In the genomic region with DNA sequence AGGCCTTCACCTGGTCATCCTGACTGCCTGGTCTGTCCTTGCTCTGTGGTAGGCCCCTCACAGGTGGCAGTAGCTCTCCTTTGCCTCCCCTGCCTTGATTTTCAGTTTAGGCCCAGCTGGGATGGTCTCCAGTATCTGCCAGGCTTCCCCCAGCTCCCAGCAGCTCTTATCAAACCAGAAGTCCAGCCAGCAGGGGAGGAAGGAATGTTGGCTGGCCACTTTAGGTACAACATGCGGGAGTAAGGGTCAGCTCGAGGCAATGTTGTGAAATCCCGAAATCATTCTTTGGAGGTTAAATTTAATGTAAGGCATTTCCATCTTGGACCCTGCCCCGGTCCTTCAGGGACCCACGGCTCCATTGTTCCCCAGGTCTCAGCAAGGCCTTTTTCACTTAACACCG, we compare ENCODE assay signal across 21 cellular contexts. TPM values are rescaled to one million over a fixed set of nuclear protein-coding genes. Genes with fewer than 3 reads are reported as not detected.
A peak's percentile ranks its signal among the peaks of the same experiment; 100 is the strongest.
DNase-seq lines count a peak whose midpoint lies in the region; ATAC-seq and TF ChIP-seq lines count a peak whose summit lies in the region.
"Had no signal": no experiment of that assay in that cellular context is flagged by ENCODE, and none has a peak within 500 bp of the region (broad histone marks: within the 10 kb centered on the region; RNA-seq: fewer than 3 reads in every experiment).

No MANE protein-coding gene starts in this region.

- no peak overlapping the region for H3K27ac ChIP-seq in liver (ENCODE audit: low read depth in 1 of 2, low read length in 2 of 2)
- no peak overlapping the region for H3K27ac ChIP-seq in spleen
- H3K27ac ChIP-seq: A549 had no signal

- H3K36me3 ChIP-seq in liver (ENCODE audit: control insufficient read depth in 4 of 4, insufficient read depth in 3 of 4, low read depth in 1 of 4, low read length in 3 of 4) (no peaks in the 10 kb centered on the region), spleen (no peaks in the 10 kb centered on the region), MG63 (no peaks in the 10 kb centered on the region)

- 53% methylated on average over 6 of the region's 6 CpGs for WGBS in liver
- 89 to 97% (median 92%) methylated on average over 6 of the region's 6 CpGs for WGBS in spleen, 5 donors

- ATAC-seq in HG03159 (IDR thresholded peaks at IDR 0.05; ENCODE audit: unreplicated experiment), result no peak
- ATAC-seq: A549, GM12878, GM23338, HCT116 had no signal

- no peak overlapping the region for H3K9ac ChIP-seq in liver (ENCODE audit: low read depth in 1 of 2, low read length in 2 of 2)

- H3K4me3 Mint-ChIP-seq in activated T-helper 1 cell treated with anti-CD3 and anti-CD28 coated beads, Interleukin-12 subunit alpha, Interleukin-12 subunit beta, Interleukin-2, Interleukin-4 antibody, amounts not matched to agents 30 ng/mL and 10 ng/mL and 1 ng/mL, durations not matched to agents 14 hours and 24 hours and 36 hours, result no peak overlapping the region
- H3K4me3 Mint-ChIP-seq: CD4-positive, alpha-beta memory T cell; GM23338; H9 had no signal

- H3K27me3 Mint-ChIP-seq in activated T-helper 1 cell treated with anti-CD3 and anti-CD28 coated beads, Interleukin-12 subunit alpha, Interleukin-12 subunit beta, Interleukin-2, Interleukin-4 antibody, amounts not matched to agents 30 ng/mL and 10 ng/mL and 1 ng/mL, durations not matched to agents 14 hours and 24 hours and 36 hours (ENCODE audit: insufficient read depth), result peaks cover 10% of the 10 kb centered on the region

- no peaks in the 10 kb centered on the region for H3K36me3 Mint-ChIP-seq in activated T-helper 1 cell treated with anti-CD3 and anti-CD28 coated beads, Interleukin-12 subunit alpha, Interleukin-12 subunit beta, Interleukin-2, Interleukin-4 antibody, amounts not matched to agents 30 ng/mL and 10 ng/mL and 1 ng/mL, durations not matched to agents 14 hours and 24 hours and 36 hours (ENCODE audit: low read depth)
- H3K36me3 Mint-ChIP-seq: CD4-positive, alpha-beta memory T cell had no signal

- no peak overlapping the region for H3K27ac Mint-ChIP-seq in activated T-helper 1 cell treated with anti-CD3 and anti-CD28 coated beads, Interleukin-12 subunit alpha, Interleukin-12 subunit beta, Interleukin-2, Interleukin-4 antibody, amounts not matched to agents 30 ng/mL and 10 ng/mL and 1 ng/mL, durations not matched to agents 14 hours and 24 hours and 36 hours
- H3K27ac Mint-ChIP-seq: GM23338, H9 had no signal

- H3K9me3 ChIP-seq in liver (ENCODE audit: control insufficient read depth in 4 of 4, low read length in 3 of 4) (no peaks in the 10 kb centered on the region), spleen (no peaks in the 10 kb centered on the region), MG63 (no peaks in the 10 kb centered on the region)
- H3K9me3 ChIP-seq: A549 had no signal

- intact Hi-C loops in spleen (cut with DNase I; ENCODE audit: low total_unique reads), result no loop called here
- intact Hi-C loops in activated T-helper 1 cell treated with anti-CD3 and anti-CD28 coated beads, Interleukin-12 subunit alpha, Interleukin-12 subunit beta, Interleukin-2, Interleukin-4 antibody, amounts not matched to agents 30 ng/mL and 10 ng/mL and 1 ng/mL, durations not matched to agents 14 hours and 24 hours and 36 hours (cut with micrococcal nuclease), result no loop called here

- DNase-seq in ELF-1 (ENCODE audit: low read depth, low spot score) (peak; percentile 69), islet precursor cell (peak; percentile 67), spleen (peak; percentile 32), MG63 (no peak), NCI-H345 treated with DMSO at 0.1 percent for 48 hours (lab: John Stamatoyannopoulos, UW; ENCODE audit: unreplicated experiment) (no peak)
- DNase-seq in activated T-helper 1 cell treated with anti-CD3 and anti-CD28 coated beads, Interleukin-12 subunit alpha, Interleukin-12 subunit beta, Interleukin-2, Interleukin-4 antibody, amounts not matched to agents 30 ng/mL and 10 ng/mL and 1 ng/mL, durations not matched to agents 14 hours and 24 hours and 36 hours (ENCODE audit: low spot score), result no peak
- DNase-seq: 8988T; ACHN; C1 segment of cervical spinal cord; CD4-positive, alpha-beta memory T cell; COR-L47; DMS153; DND-41; GDM1; H9 had no signal

- TF ChIP-seq CTCF in liver (IDR thresholded peaks at IDR 0.05; ENCODE audit: low read depth, low read length, missing input control) (no peak), spleen (IDR thresholded peaks at IDR 0.05 in 8 of 11, conservative IDR thresholded peaks at IDR 0.05 in 3 of 11) (no peak)

- H3K4me1 ChIP-seq in liver (ENCODE audit: control insufficient read depth in 4 of 4, insufficient read depth in 4 of 4, low read length in 3 of 4) (peaks cover 0 to 2% (median 0%) of the 10 kb centered on the region in 4 donors), spleen (no peaks in the 10 kb centered on the region)
- H3K4me1 ChIP-seq: A549 had no signal

- no peak for TF ChIP-seq RAD21 in liver (IDR thresholded peaks at IDR 0.05)

- no peaks in the 10 kb centered on the region for H3K9me3 Mint-ChIP-seq in activated T-helper 1 cell treated with anti-CD3 and anti-CD28 coated beads, Interleukin-12 subunit alpha, Interleukin-12 subunit beta, Interleukin-2, Interleukin-4 antibody, amounts not matched to agents 30 ng/mL and 10 ng/mL and 1 ng/mL, durations not matched to agents 14 hours and 24 hours and 36 hours
- H3K9me3 Mint-ChIP-seq: CD4-positive, alpha-beta memory T cell; GM23338; H9 had no signal

- no peaks in the 10 kb centered on the region for H3K27me3 ChIP-seq in liver (ENCODE audit: control insufficient read depth in 4 of 4, insufficient read depth in 4 of 4, low read length in 3 of 4)
- H3K27me3 ChIP-seq in spleen (replicated peaks in 1 of 7), result no peaks in the 10 kb centered on the region
- H3K27me3 ChIP-seq in MG63, result no peaks in the 10 kb centered on the region

- H3K4me1 Mint-ChIP-seq in activated T-helper 1 cell treated with anti-CD3 and anti-CD28 coated beads, Interleukin-12 subunit alpha, Interleukin-12 subunit beta, Interleukin-2, Interleukin-4 antibody, amounts not matched to agents 30 ng/mL and 10 ng/mL and 1 ng/mL, durations not matched to agents 14 hours and 24 hours and 36 hours (ENCODE audit: low read depth), result no peaks in the 10 kb centered on the region
- H3K4me1 Mint-ChIP-seq: CD4-positive, alpha-beta memory T cell had no signal

- H3K4me3 ChIP-seq in liver (ENCODE audit: low read depth in 1 of 3, low read length in 3 of 3), result no peak overlapping the region
- H3K4me3 ChIP-seq in spleen, result no peak overlapping the region
- H3K4me3 ChIP-seq in MG63, result no peak overlapping the region
- H3K4me3 ChIP-seq: A549, GM12878, GM23338 had no signal

- no peak for TF ChIP-seq POLR2A in spleen (IDR thresholded peaks at IDR 0.05)

TF ChIP-seq in liver, 16 proteins besides CTCF, POLR2A, EP300 and RAD21 (continues in another document):
- TF ChIP-seq EGR1 (IDR thresholded peaks at IDR 0.05; ENCODE audit: low read depth in 2 of 2), result no peak
- TF ChIP-seq HNF4G (IDR thresholded peaks at IDR 0.05), result no peak
- TF ChIP-seq FOXA1 (IDR thresholded peaks at IDR 0.05), result no peak
- no peak for TF ChIP-seq JUND (IDR thresholded peaks at IDR 0.05)
- TF ChIP-seq RXRA (IDR thresholded peaks at IDR 0.05), result peak in 1 of 2 donors; percentile 49
- TF ChIP-seq, protein P1, sequence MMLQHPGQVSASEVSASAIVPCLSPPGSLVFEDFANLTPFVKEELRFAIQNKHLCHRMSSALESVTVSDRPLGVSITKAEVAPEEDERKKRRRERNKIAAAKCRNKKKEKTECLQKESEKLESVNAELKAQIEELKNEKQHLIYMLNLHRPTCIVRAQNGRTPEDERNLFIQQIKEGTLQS (IDR thresholded peaks at IDR 0.05), result no peak
- TF ChIP-seq NR2F2 (IDR thresholded peaks at IDR 0.05), result no peak
- peak; percentile 40 to 67 for TF ChIP-seq HNF4A (conservative IDR thresholded peaks at IDR 0.05)
- TF ChIP-seq FOXA2 (IDR thresholded peaks at IDR 0.05), result no peak
- no peak for TF ChIP-seq YY1 (IDR thresholded peaks at IDR 0.05)
- TF ChIP-seq, protein P2, sequence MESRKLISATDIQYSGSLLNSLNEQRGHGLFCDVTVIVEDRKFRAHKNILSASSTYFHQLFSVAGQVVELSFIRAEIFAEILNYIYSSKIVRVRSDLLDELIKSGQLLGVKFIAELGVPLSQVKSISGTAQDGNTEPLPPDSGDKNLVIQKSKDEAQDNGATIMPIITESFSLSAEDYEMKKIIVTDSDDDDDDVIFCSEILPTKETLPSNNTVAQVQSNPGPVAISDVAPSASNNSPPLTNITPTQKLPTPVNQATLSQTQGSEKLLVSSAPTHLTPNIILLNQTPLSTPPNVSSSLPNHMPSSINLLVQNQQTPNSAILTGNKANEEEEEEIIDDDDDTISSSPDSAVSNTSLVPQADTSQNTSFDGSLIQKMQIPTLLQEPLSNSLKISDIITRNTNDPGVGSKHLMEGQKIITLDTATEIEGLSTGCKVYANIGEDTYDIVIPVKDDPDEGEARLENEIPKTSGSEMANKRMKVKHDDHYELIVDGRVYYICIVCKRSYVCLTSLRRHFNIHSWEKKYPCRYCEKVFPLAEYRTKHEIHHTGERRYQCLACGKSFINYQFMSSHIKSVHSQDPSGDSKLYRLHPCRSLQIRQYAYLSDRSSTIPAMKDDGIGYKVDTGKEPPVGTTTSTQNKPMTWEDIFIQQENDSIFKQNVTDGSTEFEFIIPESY (IDR thresholded peaks at IDR 0.05), result no peak

RNA-seq across cellular contexts. Expression of a gene that starts 16.8 kb away (rescaled TPM):
- total RNA-seq in liver (under 1 TPM; 0.08 to 0.14 TPM), spleen (1 to 10 TPM in 2 of 7 donors, under 1 TPM in 2, not detected in 3; 0.23 to 9.2 (median 0.93) TPM)
- polyA plus RNA-seq in liver (under 1 TPM; 0.53 to 0.66 TPM), spleen (under 1 TPM; 0.45 to 0.70 (median 0.54) TPM)
- not detected in 2 replicates for total RNA-seq in MG63 (2014; rRNA removed; shearing (Covaris generic); ENCODE audit: low replicate concordance)
- total RNA-seq in activated T-helper 1 cell treated with anti-CD3 and anti-CD28 coated beads, Interleukin-12 subunit alpha, Interleukin-12 subunit beta, Interleukin-2, Interleukin-4 antibody, amounts not matched to agents 30 ng/mL and 10 ng/mL and 1 ng/mL, durations not matched to agents 14 hours and 24 hours and 36 hours, result 0.05 and 0.24 TPM in 2 replicates
- total RNA-seq: CD4-positive, alpha-beta memory T cell had no signal

RNA-seq across cellular contexts. Expression of a gene that starts 48.4 kb away (rescaled TPM):
- total RNA-seq in liver (10 to 100 TPM; 16.7 to 22.8 TPM), spleen (10 to 100 TPM; 19.3 to 32.8 (median 28.0) TPM)
- polyA plus RNA-seq in liver (1 to 10 TPM; 7.1 to 8.9 TPM), spleen (10 to 100 TPM in 1 of 3 donors, 1 to 10 TPM in 2; 7.4 to 10.0 (median 7.5) TPM)
- total RNA-seq in MG63 (2014; rRNA removed; shearing (Covaris generic); ENCODE audit: low replicate concordance), result 49.4 and 57.3 TPM in 2 replicates
- 47.0 and 48.2 TPM in 2 replicates for total RNA-seq in activated T-helper 1 cell treated with anti-CD3 and anti-CD28 coated beads, Interleukin-12 subunit alpha, Interleukin-12 subunit beta, Interleukin-2, Interleukin-4 antibody, amounts not matched to agents 30 ng/mL and 10 ng/mL and 1 ng/mL, durations not matched to agents 14 hours and 24 hours and 36 hours

Comparison
In these comparisons a context has a peak if more than half of its experiments do, and no peak if none do; other contexts are left out.
1. DNase-seq: peak in ELF-1 (single experiment), islet precursor cell (single experiment) and spleen (single experiment); none in MG63 (single experiment), activated T-helper 1 cell treated with anti-CD3 and anti-CD28 coated beads, Interleukin-12 subunit alpha, Interleukin-12 subunit beta, Interleukin-2, Interleukin-4 antibody, amounts not matched to agents 30 ng/mL and 10 ng/mL and 1 ng/mL, durations not matched to agents 14 hours and 24 hours and 36 hours (single experiment) and NCI-H345 treated with DMSO at 0.1 percent for 48 hours (single experiment).